9 cellular contexts compared by ENCODE assay signal in genomic region chr1:52842643-52843310, GRCh38. TPM values are rescaled to one million over a fixed set of nuclear protein-coding genes. Genes with fewer than 3 reads are reported as not detected.
DNase-seq lines count a peak whose midpoint lies in the region; ATAC-seq and TF ChIP-seq lines count a peak whose summit lies in the region.
"Had no signal": no experiment of that assay in that cellular context is flagged by ENCODE, and none has a peak within 500 bp of the region (broad histone marks: within the 10 kb centered on the region; RNA-seq: fewer than 3 reads in every experiment).

TSS of gene ZYG11A (plus strand) at chr1:52842760. CDS start at chr1:52842884, 124 bp downstream.

- DNase-seq in AG04450 (ENCODE audit: low read depth, low spot score) = peak; percentile 51
- peak; percentile 90 for DNase-seq in NCI-H69 (lab: John Stamatoyannopoulos, UW)
- DNase-seq in activated T-cell treated with anti-CD3 and anti-CD28 coated beads for 48 hours (ENCODE audit: low read depth) = peak; percentile 80
- peak; percentile 51 for DNase-seq in fibroblast of gingiva (ENCODE audit: low read depth)
- peak; percentile 14 for DNase-seq in non-pigmented ciliary epithelial cell (ENCODE audit: low read depth)
- DNase-seq in thyroid gland = peak; percentile 81 to 82

- H3K27ac ChIP-seq in AG04450 (ENCODE audit: low read depth, low read length) = no peak within 1 kb of the TSS
- H3K27ac ChIP-seq in thyroid gland = peak within 1 kb of the TSS; percentile 41 to 84 (median 76)

- TF ChIP-seq POLR2A in GM18951 (IDR thresholded peaks at IDR 0.05; ENCODE audit: extremely low read depth, insufficient read depth, insufficient read length) = peak; percentile 19
- peak in 1 of 2 donors; percentile 64 for TF ChIP-seq POLR2A in thyroid gland (IDR thresholded peaks at IDR 0.05)

- no peaks in the 10 kb centered on the region for H3K36me3 ChIP-seq in thyroid gland

- POLR2A ChIA-PET in AG04450 (lab: Yijun Ruan, JAX) = interaction anchor here (0.5 to 1.0 kb wide), 6 partner anchors 66 to 1877 kb away, joined by 3 to 6 read pairs (median 3); partner anchors contain the start of gene MAGOH

- 4% methylated on average over 11 of the region's 88 CpGs; no CpG with 5 or more reads in 1 of the 2 donors for WGBS in thyroid gland, 2 donors

- peak; percentile 35 for TF ChIP-seq CTCF in AG04450 (IDR thresholded peaks at IDR 0.05; ENCODE audit: low read depth, low read length)
- peak in 4 of 6 experiments; percentile 31 to 62 (median 52) for TF ChIP-seq CTCF in thyroid gland (IDR thresholded peaks at IDR 0.05)

- in situ Hi-C loops in GM18951 (cut with MboI; ENCODE audit: low sequenced_read_pairs, unreplicated experiment) = no loop called here

- peaks cover 0 to 6% of the 10 kb centered on the region in 2 donors for H3K4me1 ChIP-seq in thyroid gland

- peak; percentile 92 for ATAC-seq in HG03280 (IDR thresholded peaks at IDR 0.05; ENCODE audit: unreplicated experiment)
- ATAC-seq: HCT116 had no signal

- no peaks in the 10 kb centered on the region for H3K9me3 ChIP-seq in AG04450 (ENCODE audit: control insufficient read depth, insufficient read depth, low read length)
- H3K9me3 ChIP-seq in thyroid gland = no peaks in the 10 kb centered on the region

- H3K4me3 ChIP-seq in AG04450 (ENCODE audit: low read depth, low read length) = peak within 1 kb of the TSS; percentile 70
- peak within 1 kb of the TSS; percentile 21 to 57 (median 52) for H3K4me3 ChIP-seq in thyroid gland (replicated peaks in 1 of 3)

- H3K27me3 ChIP-seq in AG04450 (ENCODE audit: control insufficient read depth, insufficient read depth, low read length) = no peaks in the 10 kb centered on the region
- no peaks in the 10 kb centered on the region for H3K27me3 ChIP-seq in thyroid gland

- intact Hi-C loops in thyroid gland (cut with DNase I) = no loop called here

- CTCF ChIA-PET in AG04450 (lab: Charles Lee) = interaction anchor here (0.7 to 1.8 kb wide), 4 partner anchors 10 to 344 kb away, joined by 3 to 6 read pairs (median 4); no protein-coding TSS in a partner anchor

RNA-seq across cellular contexts. Expression of gene ZYG11A, which starts in this region (rescaled TPM):
- 1.0 and 1.1 TPM in 2 replicates for polyA plus RNA-seq in AG04450 (2011; rRNA removed)
- 1.7 and 3.3 TPM in 2 replicates for polyA minus RNA-seq in AG04450 (2011; rRNA and poly(A)+ RNA removed)
- 1 to 10 TPM; 4.0 to 9.3 (median 5.9) TPM for total RNA-seq in thyroid gland

Comparison
In these comparisons a context has a peak if more than half of its experiments do, and no peak if none do; other contexts are left out.
1. DNase-seq: peak in every context shown above with its lines; median percentile 90 in NCI-H69; 82 in thyroid gland; 80 in activated T-cell treated with anti-CD3 and anti-CD28 coated beads for 48 hours; 51 in AG04450; 51 in fibroblast of gingiva; 14 in non-pigmented ciliary epithelial cell.